1 cellular context compared by ENCODE assay signal in the genomic region with DNA sequence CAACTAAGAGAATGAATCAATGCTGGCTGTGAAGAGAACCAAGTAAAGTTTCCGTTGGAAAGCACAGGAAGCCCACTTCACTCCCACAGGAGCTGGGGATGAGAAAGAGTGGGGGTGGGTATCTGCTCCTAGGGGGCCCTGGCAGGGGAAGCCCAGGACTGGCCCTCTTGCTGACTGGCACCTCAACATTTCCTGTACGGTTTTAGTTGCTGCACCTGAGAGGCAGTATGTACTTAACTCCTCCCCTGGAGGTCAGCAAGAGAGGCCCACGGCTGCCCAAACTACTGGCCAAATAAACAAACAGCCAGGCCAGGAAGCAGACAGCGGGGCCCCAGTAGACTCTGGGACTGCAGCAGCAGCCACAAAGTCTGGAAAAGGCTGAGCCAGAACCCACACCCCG.
TF ChIP-seq lines count a peak whose summit lies in the region.

No MANE protein-coding gene starts in this region.

TF ChIP-seq in HepG2, 621 proteins besides CTCF, POLR2A, EP300 and RAD21 (continued from another document):
- TF ChIP-seq, protein P1, sequence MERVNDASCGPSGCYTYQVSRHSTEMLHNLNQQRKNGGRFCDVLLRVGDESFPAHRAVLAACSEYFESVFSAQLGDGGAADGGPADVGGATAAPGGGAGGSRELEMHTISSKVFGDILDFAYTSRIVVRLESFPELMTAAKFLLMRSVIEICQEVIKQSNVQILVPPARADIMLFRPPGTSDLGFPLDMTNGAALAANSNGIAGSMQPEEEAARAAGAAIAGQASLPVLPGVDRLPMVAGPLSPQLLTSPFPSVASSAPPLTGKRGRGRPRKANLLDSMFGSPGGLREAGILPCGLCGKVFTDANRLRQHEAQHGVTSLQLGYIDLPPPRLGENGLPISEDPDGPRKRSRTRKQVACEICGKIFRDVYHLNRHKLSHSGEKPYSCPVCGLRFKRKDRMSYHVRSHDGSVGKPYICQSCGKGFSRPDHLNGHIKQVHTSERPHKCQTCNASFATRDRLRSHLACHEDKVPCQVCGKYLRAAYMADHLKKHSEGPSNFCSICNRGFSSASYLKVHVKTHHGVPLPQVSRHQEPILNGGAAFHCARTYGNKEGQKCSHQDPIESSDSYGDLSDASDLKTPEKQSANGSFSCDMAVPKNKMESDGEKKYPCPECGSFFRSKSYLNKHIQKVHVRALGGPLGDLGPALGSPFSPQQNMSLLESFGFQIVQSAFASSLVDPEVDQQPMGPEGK (CRISPR knock-in tag; IDR thresholded peaks at IDR 0.05) = 0 out of 2 replicates have a peak, but pooled peaks have one; percentile 12
- TF ChIP-seq ZNF7 (CRISPR knock-in tag; IDR thresholded peaks at IDR 0.05) (peak; percentile 45; the same call in 1 of the 2 replicates), ZNF430 (CRISPR knock-in tag; IDR thresholded peaks at IDR 0.05) (no peak), FOXK1 (CRISPR knock-in tag; IDR thresholded peaks at IDR 0.05; ENCODE audit: borderline replicate concordance, low read depth) (no peak), AGO1 (IDR thresholded peaks at IDR 0.05; ENCODE audit: low read depth, low read length, poor library complexity, severe bottlenecking) (no peak), CHD4 (IDR thresholded peaks at IDR 0.05; ENCODE audit: borderline replicate concordance, low read length) (no peak), SYNCRIP (IDR thresholded peaks at IDR 0.05; ENCODE audit: insufficient read depth, low read depth, low read length) (no peak), KLF11 (CRISPR knock-in tag; IDR thresholded peaks at IDR 0.05) (no peak), ZSCAN21 (CRISPR knock-in tag; IDR thresholded peaks at IDR 0.05; ENCODE audit: borderline replicate concordance) (no peak), GPN1 (CRISPR knock-in tag; IDR thresholded peaks at IDR 0.05; ENCODE audit: borderline replicate concordance) (no peak), ERF (CRISPR knock-in tag; IDR thresholded peaks at IDR 0.05) (no peak), TMF1 (CRISPR knock-in tag; IDR thresholded peaks at IDR 0.05; ENCODE audit: low read depth) (no peak), ESRRA (CRISPR knock-in tag; IDR thresholded peaks at IDR 0.05; ENCODE audit: low read depth) (no peak), ZNF205 (CRISPR knock-in tag; IDR thresholded peaks at IDR 0.05) (no peak), PHF21A (CRISPR knock-in tag; IDR thresholded peaks at IDR 0.05) (0 out of 2 replicates have a peak, but pooled peaks have one; percentile 33), RARG (CRISPR knock-in tag; IDR thresholded peaks at IDR 0.05; ENCODE audit: low read depth) (no peak), ZSCAN25 (CRISPR knock-in tag; IDR thresholded peaks at IDR 0.05) (no peak), ZNF383 (CRISPR knock-in tag; IDR thresholded peaks at IDR 0.05; ENCODE audit: borderline replicate concordance) (no peak), JUNB (CRISPR knock-in tag; IDR thresholded peaks at IDR 0.05; ENCODE audit: borderline replicate concordance) (no peak), NR2F1 (CRISPR knock-in tag; IDR thresholded peaks at IDR 0.05) (0 out of 4 replicates have a peak, but pooled peaks of 1 of the 2 experiments have one; percentile 10), SP140L (CRISPR knock-in tag; IDR thresholded peaks at IDR 0.05; ENCODE audit: borderline replicate concordance) (no peak), ZNF776 (CRISPR knock-in tag; IDR thresholded peaks at IDR 0.05) (no peak), MTF2 (CRISPR knock-in tag; IDR thresholded peaks at IDR 0.05; ENCODE audit: borderline replicate concordance) (no peak), ZNF33B (CRISPR knock-in tag; IDR thresholded peaks at IDR 0.05) (no peak), SNRNP70 (IDR thresholded peaks at IDR 0.05; ENCODE audit: low read depth, low read length) (no peak), FOXA1 (IDR thresholded peaks at IDR 0.05) (no peak), FOXA1 (CRISPR knock-in tag; IDR thresholded peaks at IDR 0.05) (peak; percentile 49), HDAC6 (IDR thresholded peaks at IDR 0.05; ENCODE audit: low read depth, low read length) (no peak), IKZF1 (IDR thresholded peaks at IDR 0.05) (no peak), SMC3 (IDR thresholded peaks at IDR 0.05; ENCODE audit: low read length) (no peak)
- TF ChIP-seq, protein P2, sequence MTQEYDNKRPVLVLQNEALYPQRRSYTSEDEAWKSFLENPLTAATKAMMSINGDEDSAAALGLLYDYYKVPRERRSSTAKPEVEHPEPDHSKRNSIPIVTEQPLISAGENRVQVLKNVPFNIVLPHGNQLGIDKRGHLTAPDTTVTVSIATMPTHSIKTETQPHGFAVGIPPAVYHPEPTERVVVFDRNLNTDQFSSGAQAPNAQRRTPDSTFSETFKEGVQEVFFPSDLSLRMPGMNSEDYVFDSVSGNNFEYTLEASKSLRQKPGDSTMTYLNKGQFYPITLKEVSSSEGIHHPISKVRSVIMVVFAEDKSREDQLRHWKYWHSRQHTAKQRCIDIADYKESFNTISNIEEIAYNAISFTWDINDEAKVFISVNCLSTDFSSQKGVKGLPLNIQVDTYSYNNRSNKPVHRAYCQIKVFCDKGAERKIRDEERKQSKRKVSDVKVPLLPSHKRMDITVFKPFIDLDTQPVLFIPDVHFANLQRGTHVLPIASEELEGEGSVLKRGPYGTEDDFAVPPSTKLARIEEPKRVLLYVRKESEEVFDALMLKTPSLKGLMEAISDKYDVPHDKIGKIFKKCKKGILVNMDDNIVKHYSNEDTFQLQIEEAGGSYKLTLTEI (CRISPR knock-in tag; conservative IDR thresholded peaks at IDR 0.05) = no peak
- TF ChIP-seq, protein P3, sequence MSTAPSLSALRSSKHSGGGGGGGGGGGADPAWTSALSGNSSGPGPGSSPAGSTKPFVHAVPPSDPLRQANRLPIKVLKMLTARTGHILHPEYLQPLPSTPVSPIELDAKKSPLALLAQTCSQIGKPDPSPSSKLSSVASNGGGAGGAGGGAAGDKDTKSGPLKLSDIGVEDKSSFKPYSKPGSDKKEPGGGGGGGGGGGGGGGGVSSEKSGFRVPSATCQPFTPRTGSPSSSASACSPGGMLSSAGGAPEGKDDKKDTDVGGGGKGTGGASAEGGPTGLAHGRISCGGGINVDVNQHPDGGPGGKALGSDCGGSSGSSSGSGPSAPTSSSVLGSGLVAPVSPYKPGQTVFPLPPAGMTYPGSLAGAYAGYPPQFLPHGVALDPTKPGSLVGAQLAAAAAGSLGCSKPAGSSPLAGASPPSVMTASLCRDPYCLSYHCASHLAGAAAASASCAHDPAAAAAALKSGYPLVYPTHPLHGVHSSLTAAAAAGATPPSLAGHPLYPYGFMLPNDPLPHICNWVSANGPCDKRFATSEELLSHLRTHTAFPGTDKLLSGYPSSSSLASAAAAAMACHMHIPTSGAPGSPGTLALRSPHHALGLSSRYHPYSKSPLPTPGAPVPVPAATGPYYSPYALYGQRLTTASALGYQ (CRISPR knock-in tag; IDR thresholded peaks at IDR 0.05) = no peak
- TF ChIP-seq, protein P4, sequence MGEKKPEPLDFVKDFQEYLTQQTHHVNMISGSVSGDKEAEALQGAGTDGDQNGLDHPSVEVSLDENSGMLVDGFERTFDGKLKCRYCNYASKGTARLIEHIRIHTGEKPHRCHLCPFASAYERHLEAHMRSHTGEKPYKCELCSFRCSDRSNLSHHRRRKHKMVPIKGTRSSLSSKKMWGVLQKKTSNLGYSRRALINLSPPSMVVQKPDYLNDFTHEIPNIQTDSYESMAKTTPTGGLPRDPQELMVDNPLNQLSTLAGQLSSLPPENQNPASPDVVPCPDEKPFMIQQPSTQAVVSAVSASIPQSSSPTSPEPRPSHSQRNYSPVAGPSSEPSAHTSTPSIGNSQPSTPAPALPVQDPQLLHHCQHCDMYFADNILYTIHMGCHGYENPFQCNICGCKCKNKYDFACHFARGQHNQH (CRISPR knock-in tag; IDR thresholded peaks at IDR 0.05) = no peak
- TF ChIP-seq, protein P5, sequence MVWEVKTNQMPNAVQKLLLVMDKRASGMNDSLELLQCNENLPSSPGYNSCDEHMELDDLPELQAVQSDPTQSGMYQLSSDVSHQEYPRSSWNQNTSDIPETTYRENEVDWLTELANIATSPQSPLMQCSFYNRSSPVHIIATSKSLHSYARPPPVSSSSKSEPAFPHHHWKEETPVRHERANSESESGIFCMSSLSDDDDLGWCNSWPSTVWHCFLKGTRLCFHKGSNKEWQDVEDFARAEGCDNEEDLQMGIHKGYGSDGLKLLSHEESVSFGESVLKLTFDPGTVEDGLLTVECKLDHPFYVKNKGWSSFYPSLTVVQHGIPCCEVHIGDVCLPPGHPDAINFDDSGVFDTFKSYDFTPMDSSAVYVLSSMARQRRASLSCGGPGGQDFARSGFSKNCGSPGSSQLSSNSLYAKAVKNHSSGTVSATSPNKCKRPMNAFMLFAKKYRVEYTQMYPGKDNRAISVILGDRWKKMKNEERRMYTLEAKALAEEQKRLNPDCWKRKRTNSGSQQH (CRISPR knock-in tag; IDR thresholded peaks at IDR 0.05; ENCODE audit: low read depth) = no peak
TF ChIP-seq in HepG2: peak in this region for 22.
